ENCODE assay signal across 34 cellular contexts in the genomic region with DNA sequence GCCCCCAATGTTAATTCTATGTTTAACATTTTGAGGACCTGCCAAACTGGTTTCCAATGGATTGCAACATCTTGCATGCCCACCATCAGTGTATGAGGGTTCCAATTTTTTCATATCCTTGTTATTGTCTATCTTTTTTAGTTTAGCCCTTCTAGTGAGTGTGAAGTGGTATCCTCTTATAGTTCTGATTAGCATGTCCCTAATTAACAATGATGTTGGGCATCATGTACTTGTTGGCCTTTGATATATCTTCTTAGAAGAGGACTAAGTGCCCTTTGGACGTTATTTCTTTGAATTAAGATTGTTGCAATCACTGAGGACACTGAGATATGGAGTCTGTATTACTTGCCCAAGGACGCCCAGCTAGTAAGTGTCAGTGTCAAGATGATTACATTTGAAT.
"Had no signal": no experiment of that assay in that cellular context is flagged by ENCODE, and none has a peak within 500 bp of the region (broad histone marks: within the 10 kb centered on the region; RNA-seq: fewer than 3 reads in every experiment).

No MANE protein-coding gene starts in this region.

- H3K27ac ChIP-seq: body of pancreas, breast epithelium, VCaP had no signal

- ATAC-seq: activated CD8-positive, alpha-beta memory T cell treated with anti-CD3 and anti-CD28 coated beads, Interleukin-2, amount 10 ng/mL, durations not matched to agents 7 days and 5 days; body of pancreas; Panc1 had no signal

- H3K27me3 ChIP-seq: body of pancreas, breast epithelium had no signal

- H3K27ac Mint-ChIP-seq: activated B cell treated with CpG ODN at 0.5 μM for 24 hours; activated CD4-positive, alpha-beta memory T cell treated with anti-CD3 and anti-CD28 coated beads, Interleukin-2, amount 10 ng/mL, durations not matched to agents 7 days and 5 days; activated CD8-positive, alpha-beta memory T cell treated with anti-CD3 and anti-CD28 coated beads, Interleukin-2, amount 10 ng/mL, durations not matched to agents 7 days and 5 days; activated naive CD8-positive, alpha-beta T cell treated with anti-CD3 and anti-CD28 coated beads for 36 hours had no signal

- H3K4me3 Mint-ChIP-seq: activated B cell treated with CpG ODN at 0.5 μM for 24 hours; activated CD4-positive, alpha-beta memory T cell treated with anti-CD3 and anti-CD28 coated beads, Interleukin-2, amount 10 ng/mL, durations not matched to agents 7 days and 5 days; activated CD8-positive, alpha-beta memory T cell treated with anti-CD3 and anti-CD28 coated beads, Interleukin-2, amount 10 ng/mL, durations not matched to agents 7 days and 5 days; activated naive CD8-positive, alpha-beta T cell treated with anti-CD3 and anti-CD28 coated beads for 36 hours had no signal

- H3K4me1 Mint-ChIP-seq: activated CD4-positive, alpha-beta memory T cell treated with anti-CD3 and anti-CD28 coated beads, Interleukin-2, amount 10 ng/mL, durations not matched to agents 7 days and 5 days; activated CD8-positive, alpha-beta memory T cell treated with anti-CD3 and anti-CD28 coated beads, Interleukin-2, amount 10 ng/mL, durations not matched to agents 7 days and 5 days had no signal

- H3K36me3 ChIP-seq: breast epithelium had no signal

- H3K4me3 ChIP-seq: body of pancreas, breast epithelium had no signal

- H3K9me3 Mint-ChIP-seq: activated B cell treated with CpG ODN at 0.5 μM for 24 hours; activated CD4-positive, alpha-beta memory T cell treated with anti-CD3 and anti-CD28 coated beads, Interleukin-2, amount 10 ng/mL, durations not matched to agents 7 days and 5 days had no signal

- H3K4me1 ChIP-seq: body of pancreas, breast epithelium had no signal

- DNase-seq: activated B cell treated with CpG ODN at 0.5 μM for 24 hours; activated CD4-positive, alpha-beta memory T cell treated with anti-CD3 and anti-CD28 coated beads, Interleukin-2, amount 10 ng/mL, durations not matched to agents 7 days and 5 days; activated CD4-positive, alpha-beta T cell treated with anti-CD3 and anti-CD28 coated beads for 48 hours; activated CD4-positive, CD25-positive, alpha-beta regulatory T cell treated with anti-CD3 and anti-CD28 coated beads, Interleukin-2, amount 50 U/mL, for 72 hours; activated CD8-positive, alpha-beta memory T cell treated with anti-CD3 and anti-CD28 coated beads for 24 hours; activated CD8-positive, alpha-beta memory T cell treated with anti-CD3 and anti-CD28 coated beads, Interleukin-2, amount 10 ng/mL, durations not matched to agents 7 days and 5 days; activated CD8-positive, alpha-beta memory T cell treated with anti-CD3 and anti-CD28 coated beads, Interleukin-2, amount 50 U/mL, for 48 hours; activated effector memory CD4-positive, alpha-beta T cell treated with Interleukin-2 at 50 U/mL for 16 hours; activated naive CD4-positive, alpha-beta T cell treated with anti-CD3 and anti-CD28 coated beads, Interleukin-2, amount 50 U/mL, for 16 hours; activated naive CD8-positive, alpha-beta T cell treated with anti-CD3 and anti-CD28 coated beads for 36 hours; activated T-cell treated with anti-CD3 and anti-CD28 coated beads, Interleukin-2, amount 50 U/mL, for 48 hours; amniotic stem cell; body of pancreas; caudate nucleus; cerebellar nuclear complex; Karpas-422; KBM-7; NCI-H1105; NCI-H1417 treated with DMSO at 0.1 percent for 48 hours; NCI-H1930; NCI-H2081 treated with DMSO at 0.1 percent for 48 hours; NCI-H226; NCI-H446 treated with DMSO at 0.1 percent for 48 hours; NCI-H524; NCI-H69; NCI-H82; RPMI8226; SW 1271; T-helper 1 cell; T-helper 2 cell; T-helper 9 cell had no signal

- H3K27me3 Mint-ChIP-seq: activated B cell treated with CpG ODN at 0.5 μM for 24 hours; activated CD4-positive, alpha-beta memory T cell treated with anti-CD3 and anti-CD28 coated beads, Interleukin-2, amount 10 ng/mL, durations not matched to agents 7 days and 5 days; activated CD8-positive, alpha-beta memory T cell treated with anti-CD3 and anti-CD28 coated beads, Interleukin-2, amount 10 ng/mL, durations not matched to agents 7 days and 5 days; activated naive CD8-positive, alpha-beta T cell treated with anti-CD3 and anti-CD28 coated beads for 36 hours had no signal

- H3K9me3 ChIP-seq: body of pancreas, breast epithelium had no signal
